19 cellular contexts compared by ENCODE assay signal in genomic region chr10:58360412-58361004, GRCh38. TPM values are rescaled to one million over a fixed set of nuclear protein-coding genes. Genes with fewer than 3 reads are reported as not detected.
DNase-seq lines count a peak whose midpoint lies in the region; ATAC-seq and TF ChIP-seq lines count a peak whose summit lies in the region.
"Had no signal": no experiment of that assay in that cellular context is flagged by ENCODE, and none has a peak within 500 bp of the region (broad histone marks: within the 10 kb centered on the region; RNA-seq: fewer than 3 reads in every experiment).

No MANE protein-coding gene starts in this region.

- H3K36me3 ChIP-seq in PC-9 (ENCODE audit: low read depth) (peaks cover 30% of the 10 kb centered on the region), thyroid gland (peaks cover 0 to 3% of the 10 kb centered on the region in 2 donors)
- H3K36me3 ChIP-seq: SJSA1 had no signal

- H3K27ac ChIP-seq in PC-9 (peak overlapping the region; percentile 17), thyroid gland (no peak overlapping the region)
- H3K27ac ChIP-seq: epithelial cell of prostate, parathyroid adenoma, SJSA1 had no signal

- H3K9me3 Mint-ChIP-seq in type B pancreatic cell = no peaks in the 10 kb centered on the region
- H3K9me3 Mint-ChIP-seq: activated B cell treated with CpG ODN at 0.5 μM for 24 hours, naive B cell had no signal

- no peak overlapping the region for H2AFZ ChIP-seq in PC-9
- H2AFZ ChIP-seq: parathyroid adenoma had no signal

- peak overlapping the region; percentile 91 for H3K27ac Mint-ChIP-seq in type B pancreatic cell

- H3K4me2 ChIP-seq in PC-9 = peak overlapping the region; percentile 17; the same call in 1 of the 2 replicates

- H3K9me3 ChIP-seq in PC-9 (ENCODE audit: insufficient read depth, low read depth) (no peaks in the 10 kb centered on the region), thyroid gland (no peaks in the 10 kb centered on the region)
- H3K9me3 ChIP-seq: Caco-2, SJSA1 had no signal

- 84 to 88% methylated on average over 9 of the region's 9 CpGs for WGBS in thyroid gland, 2 donors

- BruUV-seq in PC-9 (replicated peaks; lab: Mats Ljungman, UMichigan) = no TSS peak

- H3K4me1 ChIP-seq in PC-9 (replicated peaks; ENCODE audit: insufficient read depth) (peaks cover 31% of the 10 kb centered on the region), thyroid gland (peaks cover 0 to 3% of the 10 kb centered on the region in 2 donors)
- H3K4me1 ChIP-seq: Caco-2, SJSA1 had no signal

- peak; percentile 12 for ATAC-seq in left ventricle myocardium superior
- ATAC-seq in left cardiac atrium = no peak
- ATAC-seq: HepG2 had no signal

- no peak for TF ChIP-seq CTCF in PC-9 (conservative IDR thresholded peaks at IDR 0.05)
- TF ChIP-seq CTCF in foreskin fibroblast (IDR thresholded peaks at IDR 0.05; ENCODE audit: low read depth, low read length) = no peak
- no peak for TF ChIP-seq CTCF in type B pancreatic cell (conservative IDR thresholded peaks at IDR 0.05)
- TF ChIP-seq CTCF in thyroid gland (IDR thresholded peaks at IDR 0.05) = no peak

- no peak for TF ChIP-seq POLR2A in thyroid gland (IDR thresholded peaks at IDR 0.05)

- no peaks in the 10 kb centered on the region for H3K27me3 Mint-ChIP-seq in type B pancreatic cell
- H3K27me3 Mint-ChIP-seq: activated B cell treated with CpG ODN at 0.5 μM for 24 hours, naive B cell had no signal

- no peaks in the 10 kb centered on the region for H3K27me3 ChIP-seq in PC-9 (ENCODE audit: insufficient read depth, low read depth)
- H3K27me3 ChIP-seq in thyroid gland = no peaks in the 10 kb centered on the region
- H3K27me3 ChIP-seq: SJSA1 had no signal

- peaks cover 25% of the 10 kb centered on the region for H3K36me3 Mint-ChIP-seq in type B pancreatic cell

- DNase-seq in left ventricle myocardium superior = no peak
- no peak for DNase-seq in left cardiac atrium
- no peak for DNase-seq in PC-9
- peak; percentile 15 to 46 for DNase-seq in foreskin fibroblast
- no peak for DNase-seq in type B pancreatic cell (ENCODE audit: extremely low spot score, unreplicated experiment)
- no peak for DNase-seq in thyroid gland
- no peak for DNase-seq in NCI-H1436 (lab: John Stamatoyannopoulos, UW)
- no peak for DNase-seq in DMS 273 treated with DMSO at 0.1 percent for 48 hours (lab: John Stamatoyannopoulos, UW)
- DNase-seq: activated B cell treated with CpG ODN at 0.5 μM for 24 hours; activated effector memory CD4-positive, alpha-beta T cell treated with anti-CD3 and anti-CD28 coated beads, Interleukin-2, amount 50 U/mL, for 16 hours; Caco-2; naive B cell; NCI-H2029 treated with DMSO at 0.1 percent for 48 hours; NCI-H748 treated with DMSO at 0.1 percent for 48 hours; OCI-M1 had no signal

- peak overlapping the region; percentile 45 for H3K4me3 Mint-ChIP-seq in type B pancreatic cell
- H3K4me3 Mint-ChIP-seq: activated B cell treated with CpG ODN at 0.5 μM for 24 hours had no signal

- no peaks in the 10 kb centered on the region for H3K9me2 ChIP-seq in PC-9 (ENCODE audit: insufficient read depth)

- POLR2A ChIA-PET in PC-9 (lab: Charles Lee; ENCODE audit: unreplicated experiment) = no interaction called here

- H3K4me3 ChIP-seq in PC-9 (no peak overlapping the region), foreskin fibroblast (ENCODE audit: low read depth in 1 of 2, low read length in 2 of 2) (no peak overlapping the region), thyroid gland (replicated peaks in 1 of 3) (no peak overlapping the region)
- H3K4me3 ChIP-seq: SJSA1 had no signal

- intact Hi-C loops in left ventricle myocardium superior (cut with micrococcal nuclease) = no loop called here
- intact Hi-C loops in left cardiac atrium (cut with DNase I) = no loop called here
- intact Hi-C loops in PC-9 (cut with micrococcal nuclease; ENCODE audit: unreplicated experiment) = no loop called here
- intact Hi-C loops in thyroid gland (cut with DNase I) = no loop called here

- H3K79me2 ChIP-seq in PC-9 (ENCODE audit: low read depth) = peaks cover 47% of the 10 kb centered on the region

- H3F3A ChIP-seq in PC-9 (ENCODE audit: insufficient read depth, low read depth) = 0 out of 2 replicates have a peak, but pooled peaks cover 10% of the 10 kb centered on the region

- H3K4me1 Mint-ChIP-seq in type B pancreatic cell (ENCODE audit: unreplicated experiment) = peaks cover 20% of the 10 kb centered on the region

- CTCF ChIA-PET in PC-9 (lab: Charles Lee) = interaction anchor here (0.7 kb wide), 1 partner anchor 60 kb away, joined by 3 read pairs; no protein-coding TSS in a partner anchor

- peaks cover 10% of the 10 kb centered on the region; the same call in 1 of the 2 replicates for H4K20me1 ChIP-seq in PC-9 (ENCODE audit: insufficient read depth)

RNA-seq across cellular contexts. Expression of gene TFAM, which starts 24.7 kb away (rescaled TPM):
- total RNA-seq in left ventricle myocardium superior (33.2 TPM), left cardiac atrium (10 to 100 TPM; 32.2 to 32.6 TPM), PC-9 (2021) (80.6 and 87.1 TPM in 2 replicates), type B pancreatic cell (ENCODE audit: low replicate concordance) (64.8 and 67.7 TPM in 2 replicates), thyroid gland (10 to 100 TPM; 23.1 to 33.8 (median 32.2) TPM)

RNA-seq across cellular contexts. Expression of gene UBE2D1, which starts 25.7 kb away (rescaled TPM):
- total RNA-seq in left ventricle myocardium superior (68.2 TPM), left cardiac atrium (10 to 100 TPM; 27.8 to 31.3 TPM), PC-9 (2021) (16.9 and 24.0 TPM in 2 replicates), type B pancreatic cell (ENCODE audit: low replicate concordance) (34.2 and 40.5 TPM in 2 replicates), thyroid gland (10 to 100 TPM; 11.3 to 25.4 (median 18.7) TPM)

Comparison
In these comparisons a context has a peak if more than half of its experiments do, and no peak if none do; other contexts are left out.
1. DNase-seq: peak in foreskin fibroblast (2 of 2); none in left ventricle myocardium superior (single experiment), left cardiac atrium (single experiment), PC-9 (0 of 2), type B pancreatic cell (single experiment), thyroid gland (0 of 2), NCI-H1436 (single experiment) and DMS 273 treated with DMSO at 0.1 percent for 48 hours (single experiment).